In genomic region chr12:1932264-1932777, GRCh38 we compare ENCODE assay signal across 10 cellular contexts. TPM values are rescaled to one million over a fixed set of nuclear protein-coding genes. Genes with fewer than 3 reads are reported as not detected.
DNase-seq lines count a peak whose midpoint lies in the region; ATAC-seq and TF ChIP-seq lines count a peak whose summit lies in the region.
"Had no signal": no experiment of that assay in that cellular context is flagged by ENCODE, and none has a peak within 500 bp of the region (broad histone marks: within the 10 kb centered on the region; RNA-seq: fewer than 3 reads in every experiment).

No MANE protein-coding gene starts in this region.

- TF ChIP-seq CTCF in osteocyte (IDR thresholded peaks at IDR 0.05): no peak
- TF ChIP-seq CTCF in activated CD8-positive, alpha-beta T cell treated with anti-CD3 and anti-CD28 coated beads for 36 hours (IDR thresholded peaks at IDR 0.05): no peak

- H3K36me3 Mint-ChIP-seq in osteocyte (ENCODE audit: unreplicated experiment): no peaks in the 10 kb centered on the region
- no peaks in the 10 kb centered on the region for H3K36me3 Mint-ChIP-seq in activated CD8-positive, alpha-beta T cell treated with anti-CD3 and anti-CD28 coated beads for 36 hours (ENCODE audit: low read depth)

- POLR2A ChIA-PET in activated CD8-positive, alpha-beta T cell treated with anti-CD3 and anti-CD28 coated beads for 36 hours (lab: Charles Lee): no interaction called here

- H3K4me1 Mint-ChIP-seq in osteocyte (ENCODE audit: unreplicated experiment): peaks cover 39% of the 10 kb centered on the region
- H3K4me1 Mint-ChIP-seq in activated CD8-positive, alpha-beta T cell treated with anti-CD3 and anti-CD28 coated beads for 36 hours (ENCODE audit: low read depth): peaks cover 6% of the 10 kb centered on the region

- no peaks in the 10 kb centered on the region for H3K9me3 Mint-ChIP-seq in osteocyte (ENCODE audit: unreplicated experiment)
- H3K9me3 Mint-ChIP-seq in activated CD8-positive, alpha-beta T cell treated with anti-CD3 and anti-CD28 coated beads for 36 hours: no peaks in the 10 kb centered on the region

- intact Hi-C loops in activated CD8-positive, alpha-beta T cell treated with anti-CD3 and anti-CD28 coated beads for 36 hours (cut with micrococcal nuclease): no loop called here

- H3K4me3 Mint-ChIP-seq in osteocyte (ENCODE audit: unreplicated experiment): no peak overlapping the region
- H3K4me3 Mint-ChIP-seq in activated CD8-positive, alpha-beta T cell treated with anti-CD3 and anti-CD28 coated beads for 36 hours: no peak overlapping the region

- ATAC-seq in HG02840 (IDR thresholded peaks at IDR 0.05; ENCODE audit: low FRiP score, unreplicated experiment) (no peak), HG03045 (IDR thresholded peaks at IDR 0.05; ENCODE audit: unreplicated experiment) (no peak)
- ATAC-seq in activated CD8-positive, alpha-beta T cell treated with anti-CD3 and anti-CD28 coated beads for 36 hours: no peak
- ATAC-seq: HCT116 had no signal

- DNase-seq in DMS79 (lab: John Stamatoyannopoulos, UW) (peak; percentile 41), NCI-H2171 (lab: John Stamatoyannopoulos, UW) (peak; percentile 87), germinal center (ENCODE audit: low spot score) (peak; percentile 30), osteocyte (ENCODE audit: extremely low spot score, unreplicated experiment) (peak; percentile 57)
- no peak for DNase-seq in activated CD8-positive, alpha-beta T cell treated with anti-CD3 and anti-CD28 coated beads for 36 hours
- no peak for DNase-seq in activated effector memory CD4-positive, alpha-beta T cell treated with anti-CD3 and anti-CD28 coated beads, Interleukin-2, amount 50 U/mL, for 16 hours
- DNase-seq: DMS53 had no signal

- CTCF ChIA-PET in activated CD8-positive, alpha-beta T cell treated with anti-CD3 and anti-CD28 coated beads for 36 hours (lab: Charles Lee): no interaction called here

- H3K27ac Mint-ChIP-seq in osteocyte (ENCODE audit: unreplicated experiment): no peak overlapping the region
- no peak overlapping the region for H3K27ac Mint-ChIP-seq in activated CD8-positive, alpha-beta T cell treated with anti-CD3 and anti-CD28 coated beads for 36 hours

- peaks cover 12% of the 10 kb centered on the region for H3K27me3 Mint-ChIP-seq in osteocyte (ENCODE audit: unreplicated experiment)
- H3K27me3 Mint-ChIP-seq in activated CD8-positive, alpha-beta T cell treated with anti-CD3 and anti-CD28 coated beads for 36 hours: no peaks in the 10 kb centered on the region

RNA-seq across cellular contexts. Expression of gene CACNA2D4, which starts 13.9 kb away (rescaled TPM):
- total RNA-seq in osteocyte: not detected in 2 replicates
- total RNA-seq in activated CD8-positive, alpha-beta T cell treated with anti-CD3 and anti-CD28 coated beads for 36 hours: 1 to 10 TPM; 4.2 to 4.3 TPM

Comparison
In these comparisons a context has a peak if more than half of its experiments do, and no peak if none do; other contexts are left out.
1. DNase-seq: peak in DMS79 (single experiment), NCI-H2171 (single experiment), germinal center (single experiment) and osteocyte (single experiment); none in activated CD8-positive, alpha-beta T cell treated with anti-CD3 and anti-CD28 coated beads for 36 hours (single experiment) and activated effector memory CD4-positive, alpha-beta T cell treated with anti-CD3 and anti-CD28 coated beads, Interleukin-2, amount 50 U/mL, for 16 hours (single experiment).